Comparison of ENCODE assay signal across 18 cellular contexts in the genomic region with DNA sequence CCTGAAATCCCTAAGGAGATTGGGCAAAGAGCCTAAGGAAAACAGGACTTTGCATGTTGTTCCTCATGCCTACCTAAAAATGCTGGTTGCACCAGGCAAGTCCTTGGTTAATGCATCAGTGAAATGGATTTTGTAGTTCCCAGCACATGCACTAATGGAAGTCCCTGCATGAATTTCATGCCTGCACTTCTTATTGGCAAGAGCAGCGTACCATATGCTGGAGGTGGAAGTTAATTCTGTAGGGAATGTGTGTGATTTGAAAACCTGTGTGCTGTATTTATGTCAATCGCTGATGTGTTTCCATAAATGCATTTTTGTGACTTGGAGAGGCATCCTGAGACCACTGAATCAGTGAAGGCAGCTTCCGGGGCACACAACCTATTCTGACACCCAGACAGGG.
A peak's percentile ranks its signal among the peaks of the same experiment; 100 is the strongest.
DNase-seq lines count a peak whose midpoint lies in the region; TF ChIP-seq lines count a peak whose summit lies in the region.
"Had no signal": no experiment of that assay in that cellular context is flagged by ENCODE, and none has a peak within 500 bp of the region (broad histone marks: within the 10 kb centered on the region; RNA-seq: fewer than 3 reads in every experiment).

No MANE protein-coding gene starts in this region.

- no peak for TF ChIP-seq CTCF in brain (conservative IDR thresholded peaks at IDR 0.05)
- no peak for TF ChIP-seq CTCF in neural progenitor cell (IDR thresholded peaks at IDR 0.05)

- peaks cover 13% of the 10 kb centered on the region for H3F3A ChIP-seq in neural progenitor cell (ENCODE audit: low read depth)

- no peaks in the 10 kb centered on the region for H3K79me2 ChIP-seq in neural progenitor cell (ENCODE audit: low read depth)

- H3K4me2 ChIP-seq in neural progenitor cell: peak overlapping the region; percentile 8
- H3K4me2 ChIP-seq: BLaER1 treated with 17β-estradiol and CSF1 and Interleukin-3, amounts not matched to agents 10 nM and 100 nM had no signal

- no peaks in the 10 kb centered on the region for H3K36me3 ChIP-seq in iPS-20b (ENCODE audit: insufficient read depth, low read depth, low read length)
- no peaks in the 10 kb centered on the region for H3K36me3 ChIP-seq in neural progenitor cell
- H3K36me3 ChIP-seq: BLaER1 treated with 17β-estradiol and CSF1 and Interleukin-3, amounts not matched to agents 10 nM and 100 nM had no signal

- no peaks in the 10 kb centered on the region for H3K9me3 ChIP-seq in iPS-20b (ENCODE audit: insufficient read depth, low read depth, low read length)
- H3K9me3 ChIP-seq in neural progenitor cell (ENCODE audit: low read depth): no peaks in the 10 kb centered on the region
- H3K9me3 ChIP-seq: BLaER1 treated with 17β-estradiol and CSF1 and Interleukin-3, amounts not matched to agents 10 nM and 100 nM; Caco-2 had no signal

- peaks cover 21% of the 10 kb centered on the region for H3K4me1 ChIP-seq in iPS-20b (ENCODE audit: insufficient read depth, low read length)
- peaks cover 29% of the 10 kb centered on the region for H3K4me1 ChIP-seq in neural progenitor cell
- H3K4me1 ChIP-seq: BLaER1 treated with 17β-estradiol and CSF1 and Interleukin-3, amounts not matched to agents 10 nM and 100 nM; Caco-2 had no signal

- H4K20me1 ChIP-seq in neural progenitor cell (ENCODE audit: low read depth): no peaks in the 10 kb centered on the region
- H4K20me1 ChIP-seq: BLaER1 treated with 17β-estradiol and CSF1 and Interleukin-3, amounts not matched to agents 10 nM and 100 nM had no signal

- peak; percentile 78 for DNase-seq in G401 (ENCODE audit: low spot score)
- DNase-seq in neural progenitor cell (ENCODE audit: low spot score): no peak
- DNase-seq in inferior parietal cortex (ENCODE audit: extremely low spot score): no peak
- no peak for DNase-seq in NCI-H1417 treated with DMSO at 0.1 percent for 48 hours (lab: John Stamatoyannopoulos, UW)
- no peak for DNase-seq in amygdala (lab: John Stamatoyannopoulos, UW)
- no peak for DNase-seq in NOMO-1 treated with DMSO at 0.1 percent for 48 hours (lab: John Stamatoyannopoulos, UW; ENCODE audit: unreplicated experiment)
- DNase-seq: 8988T; Caco-2; CD4-positive, alpha-beta memory T cell; DMS153; GM23248; NCI-H1105; NCI-H2171; Right ventricle myocardium superior had no signal

- H3K36me3 Mint-ChIP-seq in brain: peaks cover 13% of the 10 kb centered on the region
- H3K36me3 Mint-ChIP-seq in neural progenitor cell: peaks cover 11% of the 10 kb centered on the region
- H3K36me3 Mint-ChIP-seq: CD4-positive, alpha-beta memory T cell; IgD-negative memory B cell had no signal

- H3K27ac Mint-ChIP-seq in brain (peak overlapping the region in 4 of 5 experiments; percentile 82 to 97 (median 96)), neural progenitor cell (no peak overlapping the region)
- H3K27ac Mint-ChIP-seq: CD4-positive, alpha-beta memory T cell; IgD-negative memory B cell had no signal

- H3K27me3 ChIP-seq in iPS-20b (ENCODE audit: insufficient read depth, low read length): no peaks in the 10 kb centered on the region
- H3K27me3 ChIP-seq in neural progenitor cell: no peaks in the 10 kb centered on the region
- H3K27me3 ChIP-seq: BLaER1 treated with 17β-estradiol and CSF1 and Interleukin-3, amounts not matched to agents 10 nM and 100 nM had no signal

- H3K27ac ChIP-seq in iPS-20b (ENCODE audit: low read length) (no peak overlapping the region), neural progenitor cell (peak overlapping the region; percentile 69)
- H3K27ac ChIP-seq: BLaER1 treated with 17β-estradiol and CSF1 and Interleukin-3, amounts not matched to agents 10 nM and 100 nM; GM23248 had no signal

- H3K4me3 Mint-ChIP-seq in brain: peak overlapping the region in 2 of 5 experiments; percentile 54 to 56
- no peak overlapping the region for H3K4me3 Mint-ChIP-seq in neural progenitor cell
- H3K4me3 Mint-ChIP-seq: CD4-positive, alpha-beta memory T cell; IgD-negative memory B cell had no signal

- H3K4me1 Mint-ChIP-seq in brain (peaks cover 56% of the 10 kb centered on the region), neural progenitor cell (peaks cover 30% of the 10 kb centered on the region)
- H3K4me1 Mint-ChIP-seq: IgD-negative memory B cell had no signal

- peak overlapping the region; percentile 63 for H2AFZ ChIP-seq in neural progenitor cell (replicated peaks)
- H2AFZ ChIP-seq: GM23248 had no signal

- 0 out of 2 replicates have a peak overlapping the region, but pooled peaks have one; percentile 3 for H3K9ac ChIP-seq in iPS-20b (ENCODE audit: low read depth, low read length)
- no peak overlapping the region for H3K9ac ChIP-seq in neural progenitor cell
- H3K9ac ChIP-seq: BLaER1 treated with 17β-estradiol and CSF1 and Interleukin-3, amounts not matched to agents 10 nM and 100 nM; GM23248 had no signal

- H3K27me3 Mint-ChIP-seq in brain: peaks cover 13% of the 10 kb centered on the region
- no peaks in the 10 kb centered on the region for H3K27me3 Mint-ChIP-seq in neural progenitor cell (ENCODE audit: insufficient read depth, low read depth)
- H3K27me3 Mint-ChIP-seq: IgD-negative memory B cell had no signal

- no peak overlapping the region for H3K4me3 ChIP-seq in iPS-20b (ENCODE audit: low read length)
- no peak overlapping the region for H3K4me3 ChIP-seq in neural progenitor cell
- H3K4me3 ChIP-seq: BLaER1 treated with 17β-estradiol and CSF1 and Interleukin-3, amounts not matched to agents 10 nM and 100 nM; GM23248 had no signal

- no peaks in the 10 kb centered on the region for H3K9me3 Mint-ChIP-seq in brain
- H3K9me3 Mint-ChIP-seq in neural progenitor cell: no peaks in the 10 kb centered on the region

- in situ Hi-C loops in G401 (cut with HindIII; ENCODE audit: low sequenced_read_pairs): no loop called here
